In the genomic region with DNA sequence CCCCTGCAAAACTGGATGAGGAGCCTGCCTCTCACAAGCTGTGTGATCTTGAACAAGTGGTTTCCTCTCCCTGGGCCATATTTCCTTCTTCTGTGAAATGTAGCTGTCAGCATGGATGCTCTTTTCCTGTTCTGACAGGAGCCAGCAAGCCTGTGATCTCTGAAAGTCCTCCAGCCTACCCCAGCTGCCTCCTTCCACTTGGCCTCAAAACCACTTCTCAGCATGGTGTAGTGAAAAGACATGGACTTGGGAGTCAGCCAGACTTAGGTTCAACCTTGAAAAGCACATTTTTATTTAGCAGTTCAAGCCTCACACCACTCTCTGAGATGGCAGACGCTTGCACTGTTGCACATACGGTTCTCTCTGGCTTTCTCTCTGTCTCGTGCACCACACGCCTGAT, we compare ENCODE assay signal across 21 cellular contexts.
DNase-seq lines count a peak whose midpoint lies in the region; TF ChIP-seq lines count a peak whose summit lies in the region.
"Had no signal": no experiment of that assay in that cellular context is flagged by ENCODE, and none has a peak within 500 bp of the region (broad histone marks: within the 10 kb centered on the region; RNA-seq: fewer than 3 reads in every experiment).

No MANE protein-coding gene starts in this region.

- H3K4me3 ChIP-seq in HEK293 (ENCODE audit: low read depth, low read length) (no peak overlapping the region), astrocyte of the cerebellum (ENCODE audit: low read depth, low read length) (no peak overlapping the region)
- H3K4me3 ChIP-seq: ovary, right lobe of liver had no signal

- CTCF ChIA-PET in HEK293 (lab: Yijun Ruan, JAX): no interaction called here

- TF ChIP-seq CTCF in HEK293 (tag by site-specific recombination; IDR thresholded peaks at IDR 0.05): no peak
- no peak for TF ChIP-seq CTCF in astrocyte of the cerebellum (IDR thresholded peaks at IDR 0.05; ENCODE audit: low read depth, low read length, missing control alignments)

- H3K36me3 ChIP-seq in HEK293 (ENCODE audit: control insufficient read depth in 2 of 2, insufficient read depth in 1 of 2, low read length in 2 of 2): no peaks in the 10 kb centered on the region
- H3K36me3 ChIP-seq: ovary, right lobe of liver had no signal

- no peaks in the 10 kb centered on the region for H3K9me3 ChIP-seq in HEK293 (ENCODE audit: control insufficient read depth, insufficient read depth, low read depth, low read length)
- H3K9me3 ChIP-seq: ovary, right lobe of liver had no signal

- in situ Hi-C loops in astrocyte of the cerebellum (cut with HindIII; ENCODE audit: low sequenced_read_pairs): no loop called here

- POLR2A ChIA-PET in HEK293 (lab: Yijun Ruan, JAX): no interaction called here

- no peaks in the 10 kb centered on the region for H3K4me1 ChIP-seq in HEK293 (ENCODE audit: control insufficient read depth, insufficient read depth, low read length)

- no peak overlapping the region for H3K27ac ChIP-seq in HEK293 (ENCODE audit: extremely low read depth, low read depth, low read length)
- H3K27ac ChIP-seq: 22Rv1, ovary, right lobe of liver had no signal

- DNase-seq in DMS 273 (lab: John Stamatoyannopoulos, UW; ENCODE audit: unreplicated experiment) (peak; percentile 32), DMS 273 treated with DMSO at 0.1 percent for 48 hours (lab: John Stamatoyannopoulos, UW) (no peak), astrocyte of the cerebellum (ENCODE audit: low read depth) (peak; percentile 90), iris pigment epithelial cell (ENCODE audit: low read depth) (peak; percentile 36), NCI-H1105 (lab: John Stamatoyannopoulos, UW) (no peak), glomerular visceral epithelial cell (ENCODE audit: extremely low spot score) (no peak), retina (no peak)
- DNase-seq: activated CD4-positive, alpha-beta T cell treated with anti-CD3 and anti-CD28 coated beads for 1 hour; activated CD8-positive, alpha-beta T cell treated with anti-CD3 and anti-CD28 coated beads, Interleukin-2, amount 10 ng/mL, durations not matched to agents 7 days and 5 days; activated gamma-delta T cell treated with Interleukin-2 at 50 U/mL for 16 hours; endodermal cell; glutamatergic neuron; naive thymus-derived CD8-positive, alpha-beta T cell; NCI-H748 treated with DMSO at 0.1 percent for 48 hours; ovary; right lobe of liver; stimulated activated CD4-positive, alpha-beta T cell treated with anti-CD3 and anti-CD28 coated beads, Interleukin-15, amount 100 ng/mL, for 24 hours; stimulated activated CD8-positive, alpha-beta memory T cell treated with anti-CD3 and anti-CD28 coated beads, Interleukin-4, amount 100 ng/mL, for 48 hours; trophoblast cell had no signal

TF ChIP-seq in HEK293, 187 proteins besides CTCF, POLR2A, EP300 and RAD21:
- TF ChIP-seq, protein P1, sequence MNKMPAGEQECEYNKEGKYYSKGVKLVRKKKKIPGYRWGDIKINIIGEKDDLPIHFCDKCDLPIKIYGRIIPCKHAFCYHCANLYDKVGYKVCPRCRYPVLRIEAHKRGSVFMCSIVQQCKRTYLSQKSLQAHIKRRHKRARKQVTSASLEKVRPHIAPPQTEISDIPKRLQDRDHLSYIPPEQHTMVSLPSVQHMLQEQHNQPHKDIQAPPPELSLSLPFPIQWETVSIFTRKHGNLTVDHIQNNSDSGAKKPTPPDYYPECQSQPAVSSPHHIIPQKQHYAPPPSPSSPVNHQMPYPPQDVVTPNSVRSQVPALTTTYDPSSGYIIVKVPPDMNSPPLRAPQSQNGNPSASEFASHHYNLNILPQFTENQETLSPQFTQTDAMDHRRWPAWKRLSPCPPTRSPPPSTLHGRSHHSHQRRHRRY (tag by site-specific recombination; IDR thresholded peaks at IDR 0.05): no peak
- TF ChIP-seq FEZF1 (tag by site-specific recombination; IDR thresholded peaks at IDR 0.05): peak; percentile 73

Comparison
In these comparisons a context has a peak if more than half of its experiments do, and no peak if none do; other contexts are left out.
1. DNase-seq: peak in DMS 273 (single experiment), astrocyte of the cerebellum (single experiment) and iris pigment epithelial cell (single experiment); none in DMS 273 treated with DMSO at 0.1 percent for 48 hours (single experiment), NCI-H1105 (single experiment), glomerular visceral epithelial cell (single experiment) and retina (single experiment).